Comparison of ENCODE assay signal across 9 cellular contexts in genomic region chr2:18519991-18520604, GRCh38. TPM values are rescaled to one million over a fixed set of nuclear protein-coding genes. Genes with fewer than 3 reads are reported as not detected.
DNase-seq lines count a peak whose midpoint lies in the region; ATAC-seq, FAIRE-seq and TF ChIP-seq lines count a peak whose summit lies in the region.
"Had no signal": no experiment of that assay in that cellular context is flagged by ENCODE, and none has a peak within 500 bp of the region (broad histone marks: within the 10 kb centered on the region; RNA-seq: fewer than 3 reads in every experiment).

No MANE protein-coding gene starts in this region.

- H3K4me1 Mint-ChIP-seq in Calu3 (ENCODE audit: low read depth, unreplicated experiment): peaks cover 10% of the 10 kb centered on the region

- no peaks in the 10 kb centered on the region for H3K27me3 ChIP-seq in SK-N-SH (ENCODE audit: insufficient read depth)
- H3K27me3 ChIP-seq in mesenchymal stem cell (ENCODE audit: control insufficient read depth in 1 of 2, insufficient read depth in 1 of 2, low read length in 2 of 2): no peaks in the 10 kb centered on the region

- 22% methylated on average over 9 of the region's 9 CpGs for WGBS in SK-N-SH (ENCODE audit: low lambda C conversion rate)
- WGBS in mesenchymal stem cell: 85% methylated on average over 8 of the region's 9 CpGs

- no peak overlapping the region for H3K27ac Mint-ChIP-seq in Calu3 (ENCODE audit: unreplicated experiment)

- ATAC-seq in GM18498 (IDR thresholded peaks at IDR 0.05; ENCODE audit: unreplicated experiment) (peak; percentile 8), GM21717 (IDR thresholded peaks at IDR 0.05; ENCODE audit: unreplicated experiment) (peak; percentile 22)

- no peaks in the 10 kb centered on the region for H3K79me2 ChIP-seq in SK-N-SH (ENCODE audit: insufficient read depth)

- H4K91ac ChIP-seq in mesenchymal stem cell (ENCODE audit: low read length): peak overlapping the region; percentile 58

- H3K27ac ChIP-seq in SK-N-SH (ENCODE audit: low read depth in 2 of 2, low read length in 1 of 2) (peak overlapping the region; percentile 57 to 67), mesenchymal stem cell (ENCODE audit: low read length, poor library complexity, severe bottlenecking) (no peak overlapping the region)

- intact Hi-C loops in Calu3 (cut with micrococcal nuclease; ENCODE audit: unreplicated experiment): loop anchor here (1.0 to 10.0 kb wide), 6 partner anchors 83 to 1345 kb away; no protein-coding TSS in a partner anchor

- no peak overlapping the region for H3K4me3 Mint-ChIP-seq in Calu3 (ENCODE audit: low read depth, unreplicated experiment)

- peaks cover 62% of the 10 kb centered on the region for H3K27me3 Mint-ChIP-seq in Calu3 (ENCODE audit: unreplicated experiment)

- no peak overlapping the region for H4K8ac ChIP-seq in mesenchymal stem cell (ENCODE audit: low read length)

- H3K36me3 ChIP-seq in SK-N-SH (replicated peaks in 1 of 2; ENCODE audit: control insufficient read depth in 1 of 2, insufficient read depth in 2 of 2, low read length in 1 of 2) (no peaks in the 10 kb centered on the region), mesenchymal stem cell (ENCODE audit: control insufficient read depth in 1 of 2, insufficient read depth in 2 of 2, low read depth in 1 of 2, low read length in 2 of 2) (no peaks in the 10 kb centered on the region)

- no peaks in the 10 kb centered on the region for H3K36me3 Mint-ChIP-seq in Calu3 (ENCODE audit: insufficient read depth, unreplicated experiment)

- H3K18ac ChIP-seq in mesenchymal stem cell (ENCODE audit: low read depth in 1 of 2, low read length in 2 of 2): peak overlapping the region in 1 of 2 experiments; percentile 45

- H3K9ac ChIP-seq in SK-N-SH (no peak overlapping the region), mesenchymal stem cell (ENCODE audit: low read length) (peak overlapping the region; percentile 28)

- peaks cover 24% of the 10 kb centered on the region for H3F3A ChIP-seq in SK-N-SH (replicated peaks; ENCODE audit: insufficient read depth)

- no peak overlapping the region for H2BK15ac ChIP-seq in mesenchymal stem cell (ENCODE audit: low read depth, poor library complexity, severe bottlenecking)

- POLR2A ChIA-PET in SK-N-SH (lab: Yijun Ruan, JAX): interaction anchor here (0.9 to 1.3 kb wide), 2 partner anchors 40 to 793 kb away, joined by 3 to 7 read pairs; partner anchors contain the start of gene RDH14

- peak overlapping the region; percentile 25; the same call in 1 of the 2 replicates for H3K4me2 ChIP-seq in SK-N-SH
- no peak overlapping the region for H3K4me2 ChIP-seq in mesenchymal stem cell (ENCODE audit: low read length, poor library complexity, severe bottlenecking)

- H3K4me1 ChIP-seq in SK-N-SH (ENCODE audit: control insufficient read depth in 1 of 2, insufficient read depth in 2 of 2, low read depth in 1 of 2, low read length in 1 of 2) (peaks cover 32 to 40% of the 10 kb centered on the region in 2 experiments), mesenchymal stem cell (ENCODE audit: control insufficient read depth, insufficient read depth, low read depth, low read length) (peaks cover 6% of the 10 kb centered on the region)

- H3K9me2 ChIP-seq in SK-N-SH: no peaks in the 10 kb centered on the region

- CTCF ChIA-PET in SK-N-SH (lab: Yijun Ruan, JAX): interaction anchor here (0.6 to 8.6 kb wide), 118 partner anchors 8 to 1572 kb away, joined by 3 to 111 read pairs (median 5); partner anchors contain the start of genes OSR1 and RDH14
- CTCF ChIA-PET in Calu3 (lab: Charles Lee): interaction anchor here (0.7 to 1.2 kb wide), 4 partner anchors 40 to 1343 kb away, joined by 3 to 5 read pairs (median 4); partner anchors contain the start of genes OSR1 and RDH14

- H3K79me1 ChIP-seq in mesenchymal stem cell (replicated peaks; ENCODE audit: low read length, poor library complexity, severe bottlenecking): no peaks in the 10 kb centered on the region

- BruUV-seq in Calu3 (replicated peaks; lab: Mats Ljungman, UMichigan): no TSS peak

- H2BK12ac ChIP-seq in mesenchymal stem cell (ENCODE audit: low read length in 2 of 2): peak overlapping the region in 1 of 2 experiments; percentile 32

- H3K9me3 Mint-ChIP-seq in Calu3 (ENCODE audit: low read depth, unreplicated experiment): no peaks in the 10 kb centered on the region

- H3K4ac ChIP-seq in mesenchymal stem cell (ENCODE audit: low read depth in 1 of 2, low read length in 2 of 2): no peak overlapping the region

- peak overlapping the region; percentile 40 for H2BK120ac ChIP-seq in mesenchymal stem cell (ENCODE audit: low read depth, low read length)

- no peak for TF ChIP-seq CTCF in SK-N-SH (IDR thresholded peaks at IDR 0.05)
- TF ChIP-seq CTCF in Calu3 (IDR thresholded peaks at IDR 0.05; ENCODE audit: unreplicated experiment): no peak

- no peak overlapping the region for H3K23ac ChIP-seq in mesenchymal stem cell (ENCODE audit: low read length in 2 of 2)

- TF ChIP-seq EP300 in SK-N-SH (IDR thresholded peaks at IDR 0.05; ENCODE audit: borderline replicate concordance in 1 of 2, low read depth in 1 of 2, low read length in 1 of 2): no peak

- FAIRE-seq in frontal cortex (lab: Jason Lieb, UNC): no peak
- FAIRE-seq: G401.6 had no signal

- no peak overlapping the region for H2BK5ac ChIP-seq in mesenchymal stem cell (ENCODE audit: low read depth, low read length, poor library complexity, severe bottlenecking)

- H3K9me3 ChIP-seq in SK-N-SH (no peaks in the 10 kb centered on the region), mesenchymal stem cell (ENCODE audit: control insufficient read depth, low read length) (no peaks in the 10 kb centered on the region)

- H2AK5ac ChIP-seq in mesenchymal stem cell (ENCODE audit: low read length, severe bottlenecking): peak overlapping the region; percentile 46

- DNase-seq in SK-N-SH (no peak), mesenchymal stem cell (no peak), islet precursor cell (no peak), frontal cortex (ENCODE audit: low spot score in 2 of 2) (no peak), KG1 (lab: John Stamatoyannopoulos, UW) (no peak), Calu3 (no peak)

- no peak overlapping the region for H3K14ac ChIP-seq in mesenchymal stem cell (ENCODE audit: low read length in 2 of 2)

- H4K20me1 ChIP-seq in SK-N-SH (ENCODE audit: insufficient read depth): no peaks in the 10 kb centered on the region

- H2AFZ ChIP-seq in SK-N-SH (ENCODE audit: low read depth) (peak overlapping the region; percentile 50), mesenchymal stem cell (ENCODE audit: low read depth, low read length) (no peak overlapping the region)

- H3K4me3 ChIP-seq in SK-N-SH (ENCODE audit: low read depth in 2 of 2, low read length in 1 of 2): no peak overlapping the region; a peak in 1 of 4 replicates
- no peak overlapping the region for H3K4me3 ChIP-seq in mesenchymal stem cell (ENCODE audit: insufficient read depth in 1 of 2, low read depth in 1 of 2, low read length in 2 of 2)

- no peak for TF ChIP-seq RAD21 in SK-N-SH (IDR thresholded peaks at IDR 0.05; ENCODE audit: low read length)

TF ChIP-seq in SK-N-SH, 30 proteins besides CTCF, POLR2A, EP300 and RAD21:
- TF ChIP-seq GABPA (IDR thresholded peaks at IDR 0.05; ENCODE audit: low read depth): no peak
- TF ChIP-seq JUND (IDR thresholded peaks at IDR 0.05): no peak
- no peak for TF ChIP-seq RCOR1 (IDR thresholded peaks at IDR 0.05; ENCODE audit: low read length)
- 0 out of 2 replicates have a peak, but pooled peaks have one; percentile 5 for TF ChIP-seq GATA2 (CRISPR knock-in tag; IDR thresholded peaks at IDR 0.05)
- peak; percentile 53; the same call in 1 of the 2 replicates for TF ChIP-seq TCF12 (IDR thresholded peaks at IDR 0.05)

RNA-seq across cellular contexts. Expression of gene RDH14, which starts 40.4 kb away (rescaled TPM):
- polyA plus RNA-seq in SK-N-SH (2012; rRNA removed): 20.2 and 30.7 TPM in 2 replicates
- 32.8 and 39.7 TPM in 2 replicates for polyA plus RNA-seq in SK-N-SH (2012; cell fraction: cytosol; rRNA removed)
- 9.1 and 15.5 TPM in 2 replicates for polyA plus RNA-seq in SK-N-SH (2012; cell fraction: nucleus; rRNA removed)
- 19.6 TPM for polyA plus RNA-seq in mesenchymal stem cell (2013, experiment 1 of 2)
- polyA plus RNA-seq in mesenchymal stem cell (2013, experiment 2 of 2): 20.0 TPM
- total RNA-seq in frontal cortex: 25.7 TPM
- 17.1 and 17.7 TPM in 2 replicates for total RNA-seq in Calu3 (2022)
